In genomic region chr6:123332070-123332469, GRCh38 we compare ENCODE assay signal across 24 cellular contexts.
"Had no signal": no experiment of that assay in that cellular context is flagged by ENCODE, and none has a peak within 500 bp of the region (broad histone marks: within the 10 kb centered on the region; RNA-seq: fewer than 3 reads in every experiment).

No MANE protein-coding gene starts in this region.

- H3K36me3 ChIP-seq: esophagus muscularis mucosa, gastroesophageal sphincter, heart left ventricle, left lung, lower lobe of right lung had no signal

- DNase-seq: dermis blood vessel endothelial cell; dorsolateral prefrontal cortex; effector CD4-positive, alpha-beta T cell; effector memory CD4-positive, alpha-beta T cell; foreskin keratinocyte; heart left ventricle; hypothalamus; immature natural killer cell; left cardiac atrium; left lung; left ventricle myocardium superior; lower lobe of right lung; mesenchymal stem cell; mucosa of descending colon; naive B cell had no signal

- H3K4me2 ChIP-seq: hepatocyte had no signal

- H3K4me3 ChIP-seq: coronary artery, dorsolateral prefrontal cortex, esophagus muscularis mucosa, gastroesophageal sphincter, heart left ventricle, hepatocyte, left lung, lower lobe of right lung, mucosa of descending colon had no signal

- H2AFZ ChIP-seq: hepatocyte had no signal

- H3K4me1 ChIP-seq: esophagus muscularis mucosa, foreskin keratinocyte, gastroesophageal sphincter, heart left ventricle, left lung, lower lobe of right lung had no signal

- ATAC-seq: foreskin keratinocyte, gastroesophageal sphincter, heart left ventricle, left cardiac atrium, left lung, left ventricle myocardium superior, lower lobe of right lung, mucosa of descending colon had no signal

- H3K27me3 ChIP-seq: dorsolateral prefrontal cortex, esophagus muscularis mucosa, foreskin keratinocyte, gastroesophageal sphincter, heart left ventricle, hepatocyte, left lung had no signal

- FAIRE-seq: colon, endothelial cell of umbilical vein, frontal cortex, islet of Langerhans, keratinocyte had no signal

- H3K27ac ChIP-seq: coronary artery, dorsolateral prefrontal cortex, esophagus muscularis mucosa, foreskin keratinocyte, gastroesophageal sphincter, heart left ventricle, hepatocyte, left lung, lower lobe of right lung had no signal

- H3K9me3 ChIP-seq: esophagus muscularis mucosa, gastroesophageal sphincter, heart left ventricle, left lung, lower lobe of right lung, mucosa of descending colon had no signal

- H3K79me2 ChIP-seq: hepatocyte had no signal
